In genomic region chr20:56001106-56001785, GRCh38 we compare ENCODE assay signal across 2 cellular contexts.
TF ChIP-seq lines count a peak whose summit lies in the region.

No MANE protein-coding gene starts in this region.

TF ChIP-seq in SK-N-SH treated with all-trans-retinoic acid at 6 μM for 48 hours, 23 proteins besides CTCF, POLR2A, EP300 and RAD21 (continued from another document):
- TF ChIP-seq POU6F1 (CRISPR knock-in tag; IDR thresholded peaks at IDR 0.05; ENCODE audit: borderline replicate concordance, low read depth) (no peak), CSRNP3 (CRISPR knock-in tag; IDR thresholded peaks at IDR 0.05) (no peak), PPARA (CRISPR knock-in tag; IDR thresholded peaks at IDR 0.05; ENCODE audit: borderline replicate concordance) (no peak), CSDC2 (CRISPR knock-in tag; IDR thresholded peaks at IDR 0.05) (no peak), ESRRG (CRISPR knock-in tag; IDR thresholded peaks at IDR 0.05) (no peak), SNAI2 (CRISPR knock-in tag; IDR thresholded peaks at IDR 0.05) (no peak), ZNF565 (CRISPR knock-in tag; conservative IDR thresholded peaks at IDR 0.05; ENCODE audit: low read depth) (no peak), TCF4 (CRISPR knock-in tag; IDR thresholded peaks at IDR 0.05; ENCODE audit: borderline replicate concordance) (no peak)

TF ChIP-seq in HepG2, 621 proteins besides CTCF, POLR2A, EP300 and RAD21 (continued from another document and continues in another):
- TF ChIP-seq SIX1 (CRISPR knock-in tag; IDR thresholded peaks at IDR 0.05; ENCODE audit: borderline replicate concordance) (peak; percentile 77; the same call in 1 of the 2 replicates), ZBTB46 (CRISPR knock-in tag; IDR thresholded peaks at IDR 0.05; ENCODE audit: borderline replicate concordance) (no peak), PAXIP1 (CRISPR knock-in tag; conservative IDR thresholded peaks at IDR 0.05) (peak; percentile 45; the same call in 1 of the 2 replicates), GABPA (IDR thresholded peaks at IDR 0.05; ENCODE audit: low read depth, low read length) (no peak), GABPA (CRISPR knock-in tag; IDR thresholded peaks at IDR 0.05; ENCODE audit: low read depth) (no peak), RBFOX2 (IDR thresholded peaks at IDR 0.05; ENCODE audit: low read depth, low read length) (no peak), CREB1 (IDR thresholded peaks at IDR 0.05) (no peak), CREB1 (CRISPR knock-in tag; IDR thresholded peaks at IDR 0.05) (peak; percentile 32; the same call in 1 of the 2 replicates), ZNF773 (CRISPR knock-in tag; IDR thresholded peaks at IDR 0.05; ENCODE audit: borderline replicate concordance) (no peak), ZNF772 (CRISPR knock-in tag; IDR thresholded peaks at IDR 0.05) (no peak), ZHX2 (IDR thresholded peaks at IDR 0.05; ENCODE audit: low read depth) (no peak), ZHX2 (CRISPR knock-in tag; IDR thresholded peaks at IDR 0.05; ENCODE audit: borderline replicate concordance) (no peak), TRIM22 (IDR thresholded peaks at IDR 0.05) (no peak), FOXA1 (IDR thresholded peaks at IDR 0.05) (no peak), FOXA1 (CRISPR knock-in tag; IDR thresholded peaks at IDR 0.05) (peak; percentile 48; the same call in 1 of the 2 replicates), AHDC1 (CRISPR knock-in tag; IDR thresholded peaks at IDR 0.05; ENCODE audit: borderline replicate concordance) (peak; percentile 19; the same call in 1 of the 2 replicates), SP5 (CRISPR knock-in tag; IDR thresholded peaks at IDR 0.05; ENCODE audit: borderline replicate concordance, low read depth) (0 out of 2 replicates have a peak, but pooled peaks have one; percentile 22), ARID4A (CRISPR knock-in tag; IDR thresholded peaks at IDR 0.05; ENCODE audit: borderline replicate concordance) (no peak), SOX6 (IDR thresholded peaks at IDR 0.05) (no peak), SOX6 (CRISPR knock-in tag; IDR thresholded peaks at IDR 0.05) (peak; percentile 31; the same call in 1 of the 2 replicates), FOSL2 (CRISPR knock-in tag; IDR thresholded peaks at IDR 0.05) (peak; percentile 18; the same call in 1 of the 2 replicates), SOX5 (CRISPR knock-in tag; IDR thresholded peaks at IDR 0.05; ENCODE audit: borderline replicate concordance) (peak; percentile 15; the same call in 1 of the 2 replicates), ZUFSP (CRISPR knock-in tag; IDR thresholded peaks at IDR 0.05; ENCODE audit: borderline replicate concordance) (no peak), ATF1 (CRISPR knock-in tag; IDR thresholded peaks at IDR 0.05) (peak; percentile 51; the same call in 1 of the 2 replicates), MIXL1 (CRISPR knock-in tag; IDR thresholded peaks at IDR 0.05) (0 out of 2 replicates have a peak, but pooled peaks have one; percentile 7)
